Comparison of ENCODE assay signal across 16 cellular contexts in genomic region chr15:83850015-83850414, GRCh38.
"Had no signal": no experiment of that assay in that cellular context is flagged by ENCODE, and none has a peak within 500 bp of the region (broad histone marks: within the 10 kb centered on the region; RNA-seq: fewer than 3 reads in every experiment).

No MANE protein-coding gene starts in this region.

- H3K9me3 Mint-ChIP-seq: activated naive CD4-positive, alpha-beta T cell treated with anti-CD3 and anti-CD28 coated beads, Interleukin-2, amount 10 ng/mL, durations not matched to agents 7 days and 5 days; activated T-helper 2 cell treated with anti-CD3 and anti-CD28 coated beads, Interferon-gamma antibody, Interleukin-2, Interleukin-4, amounts not matched to agents 10 μg/mL and 5 μg/mL and 100 μg/mL, durations not matched to agents 14 hours and 24 hours and 36 hours; dendritic cell treated with granulocyte-macrophage colony-stimulating factor and Interleukin-4, amounts not matched to agents 40 ng/mL and 50 ng/mL, for 4 days; T-helper 1 cell treated with Interleukin-12 subunit alpha and Interleukin-12 subunit beta and Interleukin-4 antibody, amounts not matched to agents 30 μg/mL and 1 μg/mL, for 36 hours; WTC11 had no signal

- H3K27me3 ChIP-seq: pancreas, thyroid gland had no signal

- H3K27ac Mint-ChIP-seq: activated naive CD4-positive, alpha-beta T cell treated with anti-CD3 and anti-CD28 coated beads, Interleukin-2, amount 10 ng/mL, durations not matched to agents 7 days and 5 days; activated T-helper 2 cell treated with anti-CD3 and anti-CD28 coated beads, Interferon-gamma antibody, Interleukin-2, Interleukin-4, amounts not matched to agents 10 μg/mL and 5 μg/mL and 100 μg/mL, durations not matched to agents 14 hours and 24 hours and 36 hours; dendritic cell treated with granulocyte-macrophage colony-stimulating factor and Interleukin-4, amounts not matched to agents 40 ng/mL and 50 ng/mL, for 4 days; memory B cell; T-helper 1 cell treated with Interleukin-12 subunit alpha and Interleukin-12 subunit beta and Interleukin-4 antibody, amounts not matched to agents 30 μg/mL and 1 μg/mL, for 36 hours; WTC11 had no signal

- H3K27me3 Mint-ChIP-seq: activated naive CD4-positive, alpha-beta T cell treated with anti-CD3 and anti-CD28 coated beads, Interleukin-2, amount 10 ng/mL, durations not matched to agents 7 days and 5 days; memory B cell had no signal

- ATAC-seq: left lobe of liver, pancreas had no signal

- H3K36me3 Mint-ChIP-seq: activated naive CD4-positive, alpha-beta T cell treated with anti-CD3 and anti-CD28 coated beads, Interleukin-2, amount 10 ng/mL, durations not matched to agents 7 days and 5 days; memory B cell; WTC11 had no signal

- H3K4me1 Mint-ChIP-seq: activated naive CD4-positive, alpha-beta T cell treated with anti-CD3 and anti-CD28 coated beads, Interleukin-2, amount 10 ng/mL, durations not matched to agents 7 days and 5 days; memory B cell; WTC11 had no signal

- H3K27ac ChIP-seq: pancreas, thyroid gland had no signal

- H3K4me3 ChIP-seq: pancreas, skin epidermis, thyroid gland had no signal

- DNase-seq: activated CD4-positive, alpha-beta T cell treated with anti-CD3 and anti-CD28 coated beads for 48 hours; activated naive CD4-positive, alpha-beta T cell treated with anti-CD3 and anti-CD28 coated beads, Interleukin-2, amount 10 ng/mL, durations not matched to agents 7 days and 5 days; activated T-cell treated with anti-CD3 and anti-CD28 coated beads for 4 hours; central memory CD4-positive, alpha-beta T cell; erythroblast; foreskin fibroblast; head of caudate nucleus; pancreas; thyroid gland had no signal

- H3K4me1 ChIP-seq: thyroid gland had no signal

- H3K9me3 ChIP-seq: pancreas, thyroid gland had no signal

- H3K4me3 Mint-ChIP-seq: activated naive CD4-positive, alpha-beta T cell treated with anti-CD3 and anti-CD28 coated beads, Interleukin-2, amount 10 ng/mL, durations not matched to agents 7 days and 5 days; dendritic cell treated with granulocyte-macrophage colony-stimulating factor and Interleukin-4, amounts not matched to agents 40 ng/mL and 50 ng/mL, for 4 days; memory B cell; T-helper 1 cell treated with Interleukin-12 subunit alpha and Interleukin-12 subunit beta and Interleukin-4 antibody, amounts not matched to agents 30 μg/mL and 1 μg/mL, for 36 hours; WTC11 had no signal

- H3K36me3 ChIP-seq: pancreas, thyroid gland had no signal
